Comparison of ENCODE assay signal across 2 cellular contexts in the genomic region with DNA sequence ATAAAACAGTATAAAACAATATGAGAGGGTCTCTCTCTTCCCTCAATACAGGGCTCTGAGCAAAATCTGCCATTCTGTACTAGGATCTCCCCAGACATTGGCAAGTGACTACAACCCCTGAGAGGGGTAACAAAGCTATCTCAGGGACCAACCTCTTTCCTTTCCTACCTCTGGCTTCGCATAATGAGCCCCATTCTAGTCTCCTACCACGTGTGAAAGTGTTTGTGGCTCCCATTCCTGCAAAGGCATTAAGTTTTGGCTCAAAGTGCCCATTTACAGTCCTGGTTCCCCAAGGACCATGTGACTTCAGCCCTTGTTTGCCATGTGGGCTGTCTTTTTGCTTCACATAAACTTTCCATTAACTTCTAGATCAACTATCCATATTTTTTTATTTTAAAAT.
TF ChIP-seq lines count a peak whose summit lies in the region.

No MANE protein-coding gene starts in this region.

TF ChIP-seq in HepG2, 621 proteins besides CTCF, POLR2A, EP300 and RAD21:
- no peak for TF ChIP-seq HOXA9 (CRISPR knock-in tag; IDR thresholded peaks at IDR 0.05; ENCODE audit: borderline replicate concordance)
- no peak for TF ChIP-seq CHD4 (IDR thresholded peaks at IDR 0.05; ENCODE audit: borderline replicate concordance, low read length)
- TF ChIP-seq, protein P1, sequence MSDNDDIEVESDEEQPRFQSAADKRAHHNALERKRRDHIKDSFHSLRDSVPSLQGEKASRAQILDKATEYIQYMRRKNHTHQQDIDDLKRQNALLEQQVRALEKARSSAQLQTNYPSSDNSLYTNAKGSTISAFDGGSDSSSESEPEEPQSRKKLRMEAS (IDR thresholded peaks at IDR 0.05): peak; percentile 61; the same call in 1 of the 2 replicates
- no peak for TF ChIP-seq SATB2 (CRISPR knock-in tag; IDR thresholded peaks at IDR 0.05)
- no peak for TF ChIP-seq KDM4B (CRISPR knock-in tag; IDR thresholded peaks at IDR 0.05)
- TF ChIP-seq, protein P2, sequence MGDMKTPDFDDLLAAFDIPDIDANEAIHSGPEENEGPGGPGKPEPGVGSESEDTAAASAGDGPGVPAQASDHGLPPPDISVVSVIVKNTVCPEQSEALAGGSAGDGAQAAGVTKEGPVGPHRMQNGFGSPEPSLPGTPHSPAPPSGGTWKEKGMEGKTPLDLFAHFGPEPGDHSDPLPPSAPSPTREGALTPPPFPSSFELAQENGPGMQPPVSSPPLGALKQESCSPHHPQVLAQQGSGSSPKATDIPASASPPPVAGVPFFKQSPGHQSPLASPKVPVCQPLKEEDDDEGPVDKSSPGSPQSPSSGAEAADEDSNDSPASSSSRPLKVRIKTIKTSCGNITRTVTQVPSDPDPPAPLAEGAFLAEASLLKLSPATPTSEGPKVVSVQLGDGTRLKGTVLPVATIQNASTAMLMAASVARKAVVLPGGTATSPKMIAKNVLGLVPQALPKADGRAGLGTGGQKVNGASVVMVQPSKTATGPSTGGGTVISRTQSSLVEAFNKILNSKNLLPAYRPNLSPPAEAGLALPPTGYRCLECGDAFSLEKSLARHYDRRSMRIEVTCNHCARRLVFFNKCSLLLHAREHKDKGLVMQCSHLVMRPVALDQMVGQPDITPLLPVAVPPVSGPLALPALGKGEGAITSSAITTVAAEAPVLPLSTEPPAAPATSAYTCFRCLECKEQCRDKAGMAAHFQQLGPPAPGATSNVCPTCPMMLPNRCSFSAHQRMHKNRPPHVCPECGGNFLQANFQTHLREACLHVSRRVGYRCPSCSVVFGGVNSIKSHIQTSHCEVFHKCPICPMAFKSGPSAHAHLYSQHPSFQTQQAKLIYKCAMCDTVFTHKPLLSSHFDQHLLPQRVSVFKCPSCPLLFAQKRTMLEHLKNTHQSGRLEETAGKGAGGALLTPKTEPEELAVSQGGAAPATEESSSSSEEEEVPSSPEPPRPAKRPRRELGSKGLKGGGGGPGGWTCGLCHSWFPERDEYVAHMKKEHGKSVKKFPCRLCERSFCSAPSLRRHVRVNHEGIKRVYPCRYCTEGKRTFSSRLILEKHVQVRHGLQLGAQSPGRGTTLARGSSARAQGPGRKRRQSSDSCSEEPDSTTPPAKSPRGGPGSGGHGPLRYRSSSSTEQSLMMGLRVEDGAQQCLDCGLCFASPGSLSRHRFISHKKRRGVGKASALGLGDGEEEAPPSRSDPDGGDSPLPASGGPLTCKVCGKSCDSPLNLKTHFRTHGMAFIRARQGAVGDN (CRISPR knock-in tag; IDR thresholded peaks at IDR 0.05): no peak
- no peak for TF ChIP-seq ZNF17 (CRISPR knock-in tag; IDR thresholded peaks at IDR 0.05)
- TF ChIP-seq ZFX (CRISPR knock-in tag; IDR thresholded peaks at IDR 0.05; ENCODE audit: low read depth): peak; percentile 42
- no peak for TF ChIP-seq ZSCAN12 (CRISPR knock-in tag; IDR thresholded peaks at IDR 0.05)
- TF ChIP-seq, protein P3, sequence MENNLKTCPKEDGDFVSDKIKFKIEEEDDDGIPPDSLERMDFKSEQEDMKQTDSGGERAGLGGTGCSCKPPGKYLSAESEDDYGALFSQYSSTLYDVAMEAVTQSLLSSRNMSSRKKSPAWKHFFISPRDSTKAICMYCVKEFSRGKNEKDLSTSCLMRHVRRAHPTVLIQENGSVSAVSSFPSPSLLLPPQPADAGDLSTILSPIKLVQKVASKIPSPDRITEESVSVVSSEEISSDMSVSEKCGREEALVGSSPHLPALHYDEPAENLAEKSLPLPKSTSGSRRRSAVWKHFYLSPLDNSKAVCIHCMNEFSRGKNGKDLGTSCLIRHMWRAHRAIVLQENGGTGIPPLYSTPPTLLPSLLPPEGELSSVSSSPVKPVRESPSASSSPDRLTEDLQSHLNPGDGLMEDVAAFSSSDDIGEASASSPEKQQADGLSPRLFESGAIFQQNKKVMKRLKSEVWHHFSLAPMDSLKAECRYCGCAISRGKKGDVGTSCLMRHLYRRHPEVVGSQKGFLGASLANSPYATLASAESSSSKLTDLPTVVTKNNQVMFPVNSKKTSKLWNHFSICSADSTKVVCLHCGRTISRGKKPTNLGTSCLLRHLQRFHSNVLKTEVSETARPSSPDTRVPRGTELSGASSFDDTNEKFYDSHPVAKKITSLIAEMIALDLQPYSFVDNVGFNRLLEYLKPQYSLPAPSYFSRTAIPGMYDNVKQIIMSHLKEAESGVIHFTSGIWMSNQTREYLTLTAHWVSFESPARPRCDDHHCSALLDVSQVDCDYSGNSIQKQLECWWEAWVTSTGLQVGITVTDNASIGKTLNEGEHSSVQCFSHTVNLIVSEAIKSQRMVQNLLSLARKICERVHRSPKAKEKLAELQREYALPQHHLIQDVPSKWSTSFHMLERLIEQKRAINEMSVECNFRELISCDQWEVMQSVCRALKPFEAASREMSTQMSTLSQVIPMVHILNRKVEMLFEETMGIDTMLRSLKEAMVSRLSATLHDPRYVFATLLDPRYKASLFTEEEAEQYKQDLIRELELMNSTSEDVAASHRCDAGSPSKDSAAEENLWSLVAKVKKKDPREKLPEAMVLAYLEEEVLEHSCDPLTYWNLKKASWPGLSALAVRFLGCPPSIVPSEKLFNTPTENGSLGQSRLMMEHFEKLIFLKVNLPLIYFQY (CRISPR knock-in tag; IDR thresholded peaks at IDR 0.05; ENCODE audit: borderline replicate concordance): no peak
- no peak for TF ChIP-seq HHEX (CRISPR knock-in tag; IDR thresholded peaks at IDR 0.05)
- TF ChIP-seq LCORL (IDR thresholded peaks at IDR 0.05): no peak
- no peak for TF ChIP-seq LCORL (CRISPR knock-in tag; IDR thresholded peaks at IDR 0.05)

TF ChIP-seq in GM12878, 131 proteins besides CTCF, POLR2A, EP300 and RAD21:
- TF ChIP-seq SMARCA5 (IDR thresholded peaks at IDR 0.05): no peak
- TF ChIP-seq SMAD5 (IDR thresholded peaks at IDR 0.05; ENCODE audit: low read depth): no peak
- TF ChIP-seq, protein P2 (IDR thresholded peaks at IDR 0.05): peak; percentile 82; the same call in 1 of the 2 replicates
- TF ChIP-seq NR2C2 (IDR thresholded peaks at IDR 0.05; ENCODE audit: borderline replicate concordance, control insufficient read depth, insufficient read length, low read depth): no peak
